20 cellular contexts compared by ENCODE assay signal in the genomic region with DNA sequence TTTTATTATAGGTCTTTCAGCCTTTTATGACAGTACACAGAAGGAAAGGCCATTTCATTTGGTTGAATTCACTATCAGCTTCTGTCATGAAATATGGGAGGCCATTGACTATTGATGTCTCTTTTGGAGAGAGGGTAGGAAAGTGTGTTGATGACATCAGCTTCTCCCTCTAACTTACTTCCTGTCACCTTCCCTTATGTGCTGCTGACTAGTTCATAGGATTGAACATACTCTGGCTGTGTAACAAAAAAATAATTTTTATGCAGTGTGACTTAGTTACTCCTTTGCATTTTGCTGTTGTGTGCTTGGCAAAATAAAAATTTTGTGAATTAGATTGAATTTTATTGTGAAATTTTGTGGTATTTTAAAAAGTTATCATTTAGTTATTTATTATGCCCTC.
DNase-seq lines count a peak whose midpoint lies in the region; ATAC-seq, FAIRE-seq and TF ChIP-seq lines count a peak whose summit lies in the region.
"Had no signal": no experiment of that assay in that cellular context is flagged by ENCODE, and none has a peak within 500 bp of the region (broad histone marks: within the 10 kb centered on the region; RNA-seq: fewer than 3 reads in every experiment).

No MANE protein-coding gene starts in this region.

- no peak overlapping the region for H3K27ac Mint-ChIP-seq in stimulated activated effector memory CD8-positive, alpha-beta T cell treated with anti-CD3 and anti-CD28 coated beads, Interleukin-12 subunit alpha, Interleukin-12 subunit beta, amount 100 ng/mL, for 72 hours

- no peak overlapping the region for H3K4me3 Mint-ChIP-seq in stimulated activated effector memory CD8-positive, alpha-beta T cell treated with anti-CD3 and anti-CD28 coated beads, Interleukin-12 subunit alpha, Interleukin-12 subunit beta, amount 100 ng/mL, for 72 hours

- 0 out of 3 replicates have a peak, but pooled peaks cover 3% of the 10 kb centered on the region for H3K9me3 ChIP-seq in A549
- H3K9me3 ChIP-seq: Caco-2 had no signal

- FAIRE-seq in A549 (lab: Jason Lieb, UNC) = no peak
- FAIRE-seq: GM12878, HepG2 had no signal

- TF ChIP-seq EP300 in A549 (IDR thresholded peaks at IDR 0.05) = no peak

- H3K27ac ChIP-seq in A549 = peak overlapping the region; percentile 52 to 69; a peak in 5 of 6 replicates
- H3K27ac ChIP-seq: KMS-11 had no signal

- no peaks in the 10 kb centered on the region for H3K4me1 Mint-ChIP-seq in stimulated activated effector memory CD8-positive, alpha-beta T cell treated with anti-CD3 and anti-CD28 coated beads, Interleukin-12 subunit alpha, Interleukin-12 subunit beta, amount 100 ng/mL, for 72 hours

- H3K4me2 ChIP-seq in A549 = peak overlapping the region; percentile 28; the same call in 1 of the 3 replicates
- H3K4me2 ChIP-seq: KMS-11 had no signal

- TF ChIP-seq RAD21 in A549 (conservative IDR thresholded peaks at IDR 0.05 in 1 of 2, IDR thresholded peaks at IDR 0.05 in 1 of 2) = no peak

- CTCF ChIA-PET in A549 (lab: Yijun Ruan, JAX) = interaction anchor here (0.6 kb wide), 1 partner anchor 1378 kb away, joined by 5 read pairs; no protein-coding TSS in a partner anchor

- ATAC-seq in A549 = no peak
- no peak for ATAC-seq in stimulated activated effector memory CD8-positive, alpha-beta T cell treated with anti-CD3 and anti-CD28 coated beads, Interleukin-12 subunit alpha, Interleukin-12 subunit beta, amount 100 ng/mL, for 72 hours
- ATAC-seq: GM12878, HepG2 had no signal

- POLR2A ChIA-PET in A549 (lab: Yijun Ruan, JAX) = interaction anchor here (0.5 kb wide), 1 partner anchor 1158 kb away, joined by 4 read pairs; no protein-coding TSS in a partner anchor

- no peaks in the 10 kb centered on the region for H3K36me3 Mint-ChIP-seq in stimulated activated effector memory CD8-positive, alpha-beta T cell treated with anti-CD3 and anti-CD28 coated beads, Interleukin-12 subunit alpha, Interleukin-12 subunit beta, amount 100 ng/mL, for 72 hours

- peaks cover 10% of the 10 kb centered on the region for H3K9me3 Mint-ChIP-seq in stimulated activated effector memory CD8-positive, alpha-beta T cell treated with anti-CD3 and anti-CD28 coated beads, Interleukin-12 subunit alpha, Interleukin-12 subunit beta, amount 100 ng/mL, for 72 hours

- TF ChIP-seq CTCF in A549 (IDR thresholded peaks at IDR 0.05) (no peak), epithelial cell of esophagus (IDR thresholded peaks at IDR 0.05; ENCODE audit: insufficient read depth, low read depth, low read length, missing control alignments) (no peak)

- peaks cover 13% of the 10 kb centered on the region for H3K4me1 ChIP-seq in A549
- H3K4me1 ChIP-seq: Caco-2 had no signal

- DNase-seq in A549 (ENCODE audit: low read depth in 1 of 2, low spot score in 1 of 2) (no peak), ELR (ENCODE audit: low read depth) (peak; percentile 45), NCI-H69 (lab: John Stamatoyannopoulos, UW) (peak; percentile 4), epithelial cell of esophagus (ENCODE audit: low read depth) (peak; percentile 38), SKM-1 treated with dmso at 0.1 percent for 144 hours (lab: John Stamatoyannopoulos, UW; ENCODE audit: unreplicated experiment) (no peak), SK-N-DZ (ENCODE audit: low spot score) (no peak)
- DNase-seq in stimulated activated effector memory CD8-positive, alpha-beta T cell treated with anti-CD3 and anti-CD28 coated beads, Interleukin-12 subunit alpha, Interleukin-12 subunit beta, amount 100 ng/mL, for 72 hours (ENCODE audit: low spot score in 2 of 2) = no peak
- DNase-seq: Caco-2, DMS153, GDM1, MG63, NCI-H1105, NCI-H1694, NCI-H2107, NCI-H2227 treated with DMSO at 0.1 percent for 48 hours, NCI-H524 treated with DMSO at 0.1 percent for 48 hours, RPMI8226 had no signal

- no peak overlapping the region for H3K4me3 ChIP-seq in A549
- H3K4me3 ChIP-seq in epithelial cell of esophagus (ENCODE audit: low read length) = no peak overlapping the region
- H3K4me3 ChIP-seq: GM12878, MG63 had no signal

- no peak for TF ChIP-seq POLR2A in A549 (IDR thresholded peaks at IDR 0.05; ENCODE audit: low read length)

TF ChIP-seq in A549, 52 proteins besides CTCF, POLR2A, EP300 and RAD21:
- TF ChIP-seq ZNF302 (CRISPR knock-in tag; IDR thresholded peaks at IDR 0.05) (no peak), ZC3H11A (IDR thresholded peaks at IDR 0.05) (no peak), FOSB (CRISPR knock-in tag; IDR thresholded peaks at IDR 0.05) (no peak), TP53 (CRISPR knock-in tag; IDR thresholded peaks at IDR 0.05) (no peak)
- TF ChIP-seq, protein P1, sequence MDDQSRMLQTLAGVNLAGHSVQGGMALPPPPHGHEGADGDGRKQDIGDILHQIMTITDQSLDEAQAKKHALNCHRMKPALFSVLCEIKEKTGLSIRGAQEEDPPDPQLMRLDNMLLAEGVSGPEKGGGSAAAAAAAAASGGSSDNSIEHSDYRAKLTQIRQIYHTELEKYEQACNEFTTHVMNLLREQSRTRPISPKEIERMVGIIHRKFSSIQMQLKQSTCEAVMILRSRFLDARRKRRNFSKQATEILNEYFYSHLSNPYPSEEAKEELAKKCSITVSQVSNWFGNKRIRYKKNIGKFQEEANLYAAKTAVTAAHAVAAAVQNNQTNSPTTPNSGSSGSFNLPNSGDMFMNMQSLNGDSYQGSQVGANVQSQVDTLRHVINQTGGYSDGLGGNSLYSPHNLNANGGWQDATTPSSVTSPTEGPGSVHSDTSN (IDR thresholded peaks at IDR 0.05) = no peak

Comparison
In these comparisons a context has a peak if more than half of its experiments do, and no peak if none do; other contexts are left out.
1. DNase-seq: peak in ELR (single experiment), NCI-H69 (single experiment) and epithelial cell of esophagus (single experiment); none in A549 (0 of 2), SKM-1 treated with dmso at 0.1 percent for 144 hours (single experiment), SK-N-DZ (single experiment) and stimulated activated effector memory CD8-positive, alpha-beta T cell treated with anti-CD3 and anti-CD28 coated beads, Interleukin-12 subunit alpha, Interleukin-12 subunit beta, amount 100 ng/mL, for 72 hours (0 of 2).